ENCODE assay signal across 8 cellular contexts in genomic region chr5:159262859-159263568, GRCh38.
DNase-seq lines count a peak whose midpoint lies in the region; ATAC-seq lines count a peak whose summit lies in the region.

UBLCP1 (plus strand) TSS chr5:159263290; CDS start chr5:159268916, 5,626 bp downstream.

- ATAC-seq in GM19023 (IDR thresholded peaks at IDR 0.05; ENCODE audit: unreplicated experiment) (peak; percentile 92), HG03196 (IDR thresholded peaks at IDR 0.05; ENCODE audit: unreplicated experiment) (peak; percentile 92)

- peak; percentile 86 for DNase-seq in AG08395 (ENCODE audit: low spot score)
- DNase-seq in NCI-H345 treated with DMSO at 0.1 percent for 48 hours (lab: John Stamatoyannopoulos, UW; ENCODE audit: unreplicated experiment) = peak; percentile 89
- DNase-seq in activated CD4-positive, CD25-positive, alpha-beta regulatory T cell (lab: John Stamatoyannopoulos, UW) = peak; percentile 60 to 73 (median 65)
- DNase-seq in caudate nucleus (lab: John Stamatoyannopoulos, UW) = peak in 58 of 61 donors; percentile 7 to 93 (median 76)
- DNase-seq in iris pigment epithelial cell (ENCODE audit: low read depth) = peak; percentile 73
- peak; percentile 62 to 74 for DNase-seq in stimulated activated CD4-positive, alpha-beta T cell treated with anti-CD3 and anti-CD28 coated beads, Interleukin-12 subunit alpha, Interleukin-12 subunit beta, amount 100 ng/mL, for 24 hours (ENCODE audit: low read depth in 2 of 2)

- H3K27ac ChIP-seq in caudate nucleus (ENCODE audit: low read depth, low read length) = peak within 1 kb of the TSS; percentile 92

Comparison
In these comparisons a context has a peak if more than half of its experiments do, and no peak if none do; other contexts are left out.
1. Peak in every context shown above with its lines: DNase-seq, ATAC-seq and H3K27ac ChIP-seq.